In the genomic region with DNA sequence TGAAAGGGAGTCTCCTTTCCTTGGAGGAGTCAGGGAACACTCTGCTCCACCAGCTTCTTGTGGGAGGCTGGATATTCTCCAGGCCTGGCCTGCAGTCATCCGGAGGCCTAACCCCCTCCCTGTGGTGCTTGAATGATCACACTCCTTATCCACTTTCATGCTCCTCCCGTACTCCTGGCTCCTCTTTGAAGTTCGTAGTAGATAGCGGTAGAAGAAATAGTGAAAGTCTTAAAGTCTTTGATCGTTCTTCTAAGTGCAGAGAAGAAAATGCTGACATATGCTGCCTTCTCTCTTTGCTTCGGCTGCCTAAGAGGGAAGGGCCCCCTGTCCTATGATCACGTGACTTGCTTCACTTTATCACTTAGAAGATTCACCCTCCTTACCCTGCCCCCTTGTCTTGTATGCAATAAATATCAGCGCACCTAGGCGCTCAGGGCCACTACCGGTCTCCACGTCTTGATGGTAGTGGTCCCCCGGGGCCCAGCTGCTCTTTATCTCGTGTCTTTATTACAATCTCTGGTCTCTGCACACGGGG, we compare ENCODE assay signal across 6 cellular contexts. TPM values are rescaled to one million over a fixed set of nuclear protein-coding genes. Genes with fewer than 3 reads are reported as not detected.
DNase-seq lines count a peak whose midpoint lies in the region; ATAC-seq and TF ChIP-seq lines count a peak whose summit lies in the region.
"Not testable (repeated sequence)": the region's sequence is repeated elsewhere in the genome, so short reads cannot be mapped to it uniquely, and the experiment has no call there.

No MANE protein-coding gene starts in this region.

- TF ChIP-seq CTCF in GM23338 (conservative IDR thresholded peaks at IDR 0.05; ENCODE audit: low read depth in 2 of 2); PC-9 (conservative IDR thresholded peaks at IDR 0.05); endodermal cell (conservative IDR thresholded peaks at IDR 0.05); testis (IDR thresholded peaks at IDR 0.05): not testable (repeated sequence)

- CTCF ChIA-PET in PC-9 (lab: Charles Lee) = not testable (repeated sequence)

- not testable (repeated sequence) for H3K9me3 Mint-ChIP-seq in GM23338; activated T-helper 17 cell treated with anti-CD3 and anti-CD28 coated beads, Interleukin-2, amount 50 U/mL, for 72 hours; endodermal cell; naive B cell

- H3K9me2 ChIP-seq in GM23338 (ENCODE audit: insufficient read depth); PC-9 (ENCODE audit: insufficient read depth): not testable (repeated sequence)

- H3K4me2 ChIP-seq in GM23338 = peak overlapping the region; percentile 88; the same call in 1 of the 2 replicates
- H3K4me2 ChIP-seq in PC-9 = not testable (repeated sequence)

- H3K4me3 Mint-ChIP-seq in GM23338 = not testable (repeated sequence)
- peak overlapping the region; percentile 88 for H3K4me3 Mint-ChIP-seq in activated T-helper 17 cell treated with anti-CD3 and anti-CD28 coated beads, Interleukin-2, amount 50 U/mL, for 72 hours
- H3K4me3 Mint-ChIP-seq in endodermal cell = peak overlapping the region; percentile 79
- peak overlapping the region in 6 of 8 donors; percentile 3 to 96 (median 86) for H3K4me3 Mint-ChIP-seq in naive B cell

- H3K4me1 ChIP-seq in GM23338 (ENCODE audit: insufficient read depth) = peaks cover 20% of the 10 kb centered on the region
- peaks cover 20% of the 10 kb centered on the region for H3K4me1 ChIP-seq in PC-9 (replicated peaks; ENCODE audit: insufficient read depth)
- H3K4me1 ChIP-seq in endodermal cell (ENCODE audit: control insufficient read depth, insufficient read depth, low read length) = peaks cover 27% of the 10 kb centered on the region
- H3K4me1 ChIP-seq in testis = peaks cover 44% of the 10 kb centered on the region

- not testable (repeated sequence) for DNase-seq in GM23338 (ENCODE audit: low spot score); PC-9; endodermal cell; naive B cell
- DNase-seq in testis = peak; percentile 58

- not testable (repeated sequence) for H3K27ac ChIP-seq in GM23338 (ENCODE audit: low read depth); PC-9; endodermal cell (ENCODE audit: low read depth, low read length)
- peak overlapping the region; percentile 8 to 48 for H3K27ac ChIP-seq in testis

- WGBS in endodermal cell (ENCODE audit: insufficient coverage in 1 of 2, insufficient read length in 1 of 2), 2 experiments = 58 to 68% methylated on average over 8 to 13 of the region's 14 CpGs
- 31 to 36% methylated on average over 14 of the region's 14 CpGs for WGBS in testis, 2 donors

- H3K36me3 Mint-ChIP-seq in GM23338 (ENCODE audit: low read depth); endodermal cell (ENCODE audit: low read depth); naive B cell: not testable (repeated sequence)
- peaks cover 27% of the 10 kb centered on the region for H3K36me3 Mint-ChIP-seq in activated T-helper 17 cell treated with anti-CD3 and anti-CD28 coated beads, Interleukin-2, amount 50 U/mL, for 72 hours (ENCODE audit: low read depth)

- peaks cover 13% of the 10 kb centered on the region; the same call in 1 of the 2 replicates for H3F3A ChIP-seq in GM23338 (replicated peaks; ENCODE audit: low read depth)
- not testable (repeated sequence) for H3F3A ChIP-seq in PC-9 (ENCODE audit: insufficient read depth, low read depth)

- H3K9ac ChIP-seq in endodermal cell (ENCODE audit: extremely low read depth, low read length, poor library complexity, severe bottlenecking) = not testable (repeated sequence)

- H3K79me2 ChIP-seq in GM23338 (replicated peaks; ENCODE audit: insufficient read depth) (peaks cover 24% of the 10 kb centered on the region), PC-9 (ENCODE audit: low read depth) (peaks cover 24% of the 10 kb centered on the region)

- peaks cover 30% of the 10 kb centered on the region for H3K27me3 Mint-ChIP-seq in GM23338 (ENCODE audit: insufficient read depth, low read depth, poor library complexity)
- H3K27me3 Mint-ChIP-seq in activated T-helper 17 cell treated with anti-CD3 and anti-CD28 coated beads, Interleukin-2, amount 50 U/mL, for 72 hours = not testable (repeated sequence)
- peaks cover 30% of the 10 kb centered on the region for H3K27me3 Mint-ChIP-seq in endodermal cell (ENCODE audit: insufficient read depth)
- peaks cover 0 to 15% (median 15%) of the 10 kb centered on the region in 3 donors for H3K27me3 Mint-ChIP-seq in naive B cell

- peak overlapping the region; percentile 70; the same call in 1 of the 2 replicates for H3K4me3 ChIP-seq in GM23338
- H3K4me3 ChIP-seq in PC-9 = not testable (repeated sequence)
- H3K4me3 ChIP-seq in endodermal cell (ENCODE audit: low read length) = peak overlapping the region; percentile 78
- peak overlapping the region in 1 of 2 donors; percentile 83 for H3K4me3 ChIP-seq in testis

- not testable (repeated sequence) for H2AFZ ChIP-seq in GM23338, PC-9

- TF ChIP-seq POLR2A in testis (IDR thresholded peaks at IDR 0.05) = not testable (repeated sequence)

- H3K27me3 ChIP-seq in GM23338 (ENCODE audit: insufficient read depth) (peaks cover 31% of the 10 kb centered on the region), endodermal cell (ENCODE audit: control insufficient read depth, insufficient read depth, low read length, poor library complexity, severe bottlenecking) (peaks cover 13% of the 10 kb centered on the region)
- H3K27me3 ChIP-seq in PC-9 (ENCODE audit: insufficient read depth, low read depth); testis: not testable (repeated sequence)

- H3K4me1 Mint-ChIP-seq in GM23338 = peaks cover 31% of the 10 kb centered on the region
- H3K4me1 Mint-ChIP-seq in activated T-helper 17 cell treated with anti-CD3 and anti-CD28 coated beads, Interleukin-2, amount 50 U/mL, for 72 hours = peaks cover 12% of the 10 kb centered on the region
- peaks cover 32% of the 10 kb centered on the region for H3K4me1 Mint-ChIP-seq in endodermal cell
- peaks cover 12 to 28% (median 26%) of the 10 kb centered on the region in 3 donors for H3K4me1 Mint-ChIP-seq in naive B cell

- not testable (repeated sequence) for ATAC-seq in GM23338; activated T-helper 17 cell treated with anti-CD3 and anti-CD28 coated beads, Interleukin-2, amount 50 U/mL, for 72 hours (replicated peaks); naive B cell (ENCODE audit: low read depth in 2 of 2)

- intact Hi-C loops in PC-9 (cut with micrococcal nuclease; ENCODE audit: unreplicated experiment); testis (cut with DNase I; ENCODE audit: low total_unique reads): not testable (repeated sequence)

- H3K9me3 ChIP-seq in PC-9 (ENCODE audit: insufficient read depth, low read depth); endodermal cell (ENCODE audit: control insufficient read depth, low read length); testis: not testable (repeated sequence)

- POLR2A ChIA-PET in PC-9 (lab: Charles Lee; ENCODE audit: unreplicated experiment) = not testable (repeated sequence)

- H3K36me3 ChIP-seq in GM23338 (ENCODE audit: insufficient read depth); PC-9 (ENCODE audit: low read depth); endodermal cell (ENCODE audit: control insufficient read depth, insufficient read depth, low read length); testis (ENCODE audit: low read depth, missing control alignments): not testable (repeated sequence)

- H4K20me1 ChIP-seq in GM23338 (replicated peaks; ENCODE audit: insufficient read depth) = peaks cover 21% of the 10 kb centered on the region
- peaks cover 22% of the 10 kb centered on the region for H4K20me1 ChIP-seq in PC-9 (ENCODE audit: insufficient read depth)

- H3K27ac Mint-ChIP-seq in GM23338, endodermal cell: not testable (repeated sequence)
- H3K27ac Mint-ChIP-seq in activated T-helper 17 cell treated with anti-CD3 and anti-CD28 coated beads, Interleukin-2, amount 50 U/mL, for 72 hours = peak overlapping the region; percentile 48
- H3K27ac Mint-ChIP-seq in naive B cell = peak overlapping the region in 2 of 6 donors; percentile 16 to 64

- TSS peak; percentile 21 for BruUV-seq in PC-9 (replicated peaks; lab: Mats Ljungman, UMichigan)

RNA-seq across cellular contexts. Expression of a gene that starts 2.2 kb away (rescaled TPM):
- 33.9 and 45.9 TPM in 2 replicates for total RNA-seq in GM23338 (2014; rRNA removed; shearing (Covaris generic))
- 11.0 and 11.6 TPM in 2 replicates for polyA plus RNA-seq in GM23338 (2016; fragmentation: Nextera tagmentation; extraction: Ambion mirVana)
- 21.7 and 24.5 TPM in 2 replicates for total RNA-seq in PC-9 (2021)
- 10 to 100 TPM; 37.8 to 55.6 TPM for total RNA-seq in activated T-helper 17 cell treated with anti-CD3 and anti-CD28 coated beads, Interleukin-2, amount 50 U/mL, for 72 hours
- total RNA-seq in endodermal cell = 10 to 100 TPM; 43.4 to 48.0 TPM
- 23.9 TPM for polyA plus RNA-seq in endodermal cell (2013, experiment 1 of 2)
- 22.0 TPM for polyA plus RNA-seq in endodermal cell (2013, experiment 2 of 2)
- 10 to 100 TPM in 1 of 6 donors, 1 to 10 TPM in 5; 2.3 to 16.4 (median 5.2) TPM for polyA plus RNA-seq in naive B cell (ENCODE audit: low read depth in 6 of 6)
- total RNA-seq in testis = 10 to 100 TPM; 62.9 to 74.4 TPM
- 30.2 TPM for polyA plus RNA-seq in testis (ENCODE audit: insufficient read depth, low read depth, low replicate concordance)

RNA-seq across cellular contexts. Expression of a gene that starts 13.3 kb away (rescaled TPM):
- total RNA-seq in GM23338 (2014; rRNA removed; shearing (Covaris generic)) = 59.1 and 64.8 TPM in 2 replicates
- polyA plus RNA-seq in GM23338 (2016; fragmentation: Nextera tagmentation; extraction: Ambion mirVana) (37.6 and 39.6 TPM in 2 replicates), naive B cell (ENCODE audit: low read depth in 6 of 6) (10 to 100 TPM; 17.3 to 31.5 (median 23.5) TPM), testis (ENCODE audit: insufficient read depth, low read depth, low replicate concordance) (13.2 TPM)
- total RNA-seq in PC-9 (2021) (36.2 and 40.8 TPM in 2 replicates), endodermal cell (10 to 100 TPM; 34.2 to 36.3 TPM), testis (10 to 100 TPM; 22.0 to 35.7 TPM)
- total RNA-seq in activated T-helper 17 cell treated with anti-CD3 and anti-CD28 coated beads, Interleukin-2, amount 50 U/mL, for 72 hours = 10 to 100 TPM; 22.7 to 37.7 TPM
- 11.3 TPM for polyA plus RNA-seq in endodermal cell (2013, experiment 1 of 2)
- polyA plus RNA-seq in endodermal cell (2013, experiment 2 of 2) = 14.6 TPM

RNA-seq across cellular contexts. Expression of a gene that starts 13.6 kb away (rescaled TPM):
- 1.3 and 1.8 TPM in 2 replicates for total RNA-seq in GM23338 (2014; rRNA removed; shearing (Covaris generic))
- polyA plus RNA-seq in GM23338 (2016; fragmentation: Nextera tagmentation; extraction: Ambion mirVana) = 1.9 and 2.1 TPM in 2 replicates
- total RNA-seq in PC-9 (2021) = 12.8 and 16.3 TPM in 2 replicates
- 1 to 10 TPM; 2.7 to 6.6 TPM for total RNA-seq in activated T-helper 17 cell treated with anti-CD3 and anti-CD28 coated beads, Interleukin-2, amount 50 U/mL, for 72 hours
- 10 to 100 TPM in 1 of 2 donors, 1 to 10 TPM in 1; 8.5 to 13.3 TPM for total RNA-seq in endodermal cell
- polyA plus RNA-seq in endodermal cell (2013, experiment 1 of 2) = 1.8 TPM
- polyA plus RNA-seq in endodermal cell (2013, experiment 2 of 2) = 1.8 TPM
- polyA plus RNA-seq in naive B cell (ENCODE audit: low read depth in 6 of 6) = 1 to 10 TPM; 2.1 to 4.8 (median 2.9) TPM
- total RNA-seq in testis = 10 to 100 TPM; 29.2 to 59.9 TPM
- polyA plus RNA-seq in testis (ENCODE audit: insufficient read depth, low read depth, low replicate concordance) = 26.1 TPM

RNA-seq across cellular contexts. Expression of a gene that starts 36.8 kb away (rescaled TPM):
- 0.54 and 0.87 TPM in 2 replicates for total RNA-seq in GM23338 (2014; rRNA removed; shearing (Covaris generic))
- 0.52 and 0.73 TPM in 2 replicates for polyA plus RNA-seq in GM23338 (2016; fragmentation: Nextera tagmentation; extraction: Ambion mirVana)
- total RNA-seq in PC-9 (2021) = 5.0 and 6.3 TPM in 2 replicates
- total RNA-seq in activated T-helper 17 cell treated with anti-CD3 and anti-CD28 coated beads, Interleukin-2, amount 50 U/mL, for 72 hours = 1 to 10 TPM; 1.1 to 4.4 TPM
- total RNA-seq in endodermal cell = 1 to 10 TPM; 3.0 to 4.3 TPM
- 0.93 TPM for polyA plus RNA-seq in endodermal cell (2013, experiment 1 of 2)
- 1.3 TPM for polyA plus RNA-seq in endodermal cell (2013, experiment 2 of 2)
- 1 to 10 TPM in 2 of 6 donors, under 1 TPM in 3, not detected in 1; 0.66 to 1.6 (median 0.92) TPM for polyA plus RNA-seq in naive B cell (ENCODE audit: low read depth in 6 of 6)
- 10 to 100 TPM; 11.6 to 22.2 TPM for total RNA-seq in testis
- polyA plus RNA-seq in testis (ENCODE audit: insufficient read depth, low read depth, low replicate concordance) = 23.5 TPM

RNA-seq across cellular contexts. Expression of a gene that starts 38.7 kb away (rescaled TPM):
- 28.7 and 37.9 TPM in 2 replicates for total RNA-seq in GM23338 (2014; rRNA removed; shearing (Covaris generic))
- 46.3 and 48.7 TPM in 2 replicates for polyA plus RNA-seq in GM23338 (2016; fragmentation: Nextera tagmentation; extraction: Ambion mirVana)
- total RNA-seq in PC-9 (2021) = 47.2 and 47.5 TPM in 2 replicates
- 10 to 100 TPM; 29.5 to 73.2 TPM for total RNA-seq in activated T-helper 17 cell treated with anti-CD3 and anti-CD28 coated beads, Interleukin-2, amount 50 U/mL, for 72 hours
- 10 to 100 TPM; 64.8 to 68.2 TPM for total RNA-seq in endodermal cell
- polyA plus RNA-seq in endodermal cell (2013, experiment 1 of 2) = 48.8 TPM
- polyA plus RNA-seq in endodermal cell (2013, experiment 2 of 2) = 45.1 TPM
- 10 to 100 TPM; 11.2 to 25.1 (median 13.8) TPM for polyA plus RNA-seq in naive B cell (ENCODE audit: low read depth in 6 of 6)
- 10 to 100 TPM; 35.1 to 49.7 TPM for total RNA-seq in testis
- polyA plus RNA-seq in testis (ENCODE audit: insufficient read depth, low read depth, low replicate concordance) = 31.4 TPM
